In the genomic region with DNA sequence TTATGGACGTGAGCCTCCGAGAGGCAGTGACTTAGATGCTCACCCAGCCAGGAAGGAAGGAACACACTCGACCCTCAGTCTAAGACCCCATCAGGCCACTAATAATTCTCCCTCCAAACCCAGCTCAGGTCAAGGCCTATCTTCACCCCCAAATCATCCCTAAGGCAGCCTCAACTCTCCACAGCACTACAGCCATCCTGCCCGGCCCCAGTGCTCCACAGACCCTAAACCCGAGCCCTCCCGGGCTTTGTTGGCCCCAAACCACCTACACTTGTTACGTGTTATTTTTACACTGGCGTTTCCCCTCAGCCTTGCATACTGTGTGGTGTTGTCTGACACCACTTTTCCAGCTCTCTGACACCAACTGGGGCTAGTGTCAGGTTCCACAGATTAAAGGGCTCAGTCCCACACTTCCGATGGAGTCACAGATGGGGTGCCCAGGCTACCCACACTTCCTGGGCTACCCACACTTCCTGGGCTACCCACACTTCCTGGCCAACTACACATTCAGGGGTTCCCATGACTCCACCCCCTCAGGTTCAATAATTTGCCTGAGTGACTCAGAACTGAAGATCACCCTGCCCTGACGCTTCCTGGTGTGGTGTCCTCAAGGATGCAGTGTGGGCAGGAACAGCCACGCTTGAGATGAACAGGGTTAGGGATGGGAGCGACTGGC, we compare ENCODE assay signal across 8 cellular contexts. TPM values are rescaled to one million over a fixed set of nuclear protein-coding genes. Genes with fewer than 3 reads are reported as not detected.
DNase-seq lines count a peak whose midpoint lies in the region; ATAC-seq and TF ChIP-seq lines count a peak whose summit lies in the region.

No MANE protein-coding gene starts in this region.

- no peaks in the 10 kb centered on the region for H3K27me3 ChIP-seq in BLaER1 treated with 17β-estradiol and CSF1 and Interleukin-3, amounts not matched to agents 10 nM and 100 nM
- no peaks in the 10 kb centered on the region for H3K27me3 ChIP-seq in upper lobe of left lung

- WGBS in upper lobe of left lung, 2 donors: 79 to 80% methylated on average over 12 of the region's 12 CpGs

- peak overlapping the region; percentile 28 to 86 (median 74) for H3K27ac Mint-ChIP-seq in naive thymus-derived CD8-positive, alpha-beta T cell

- peaks cover 41 to 65% (median 57%) of the 10 kb centered on the region in 10 experiments for H3K4me1 ChIP-seq in BLaER1 treated with 17β-estradiol and CSF1 and Interleukin-3, amounts not matched to agents 10 nM and 100 nM
- H3K4me1 ChIP-seq in upper lobe of left lung: peaks cover 6 to 11% (median 6%) of the 10 kb centered on the region in 4 donors

- peak overlapping the region in 10 of 11 experiments; percentile 16 to 57 (median 42); a peak in 15 of 22 replicates for H3K9ac ChIP-seq in BLaER1 treated with 17β-estradiol and CSF1 and Interleukin-3, amounts not matched to agents 10 nM and 100 nM

- no peak overlapping the region for H3K4me3 ChIP-seq in BLaER1 treated with 17β-estradiol and CSF1 and Interleukin-3, amounts not matched to agents 10 nM and 100 nM
- no peak overlapping the region for H3K4me3 ChIP-seq in upper lobe of left lung

- peaks cover 21 to 61% (median 53%) of the 10 kb centered on the region in 4 donors for H3K4me1 Mint-ChIP-seq in naive thymus-derived CD8-positive, alpha-beta T cell

- TF ChIP-seq EP300 in upper lobe of left lung (IDR thresholded peaks at IDR 0.05): no peak

- DNase-seq in activated T-cell treated with anti-CD3 and anti-CD28 coated beads for 24 hours (ENCODE audit: low read depth) (peak; percentile 68), upper lobe of left lung (no peak), SHP77 treated with DMSO at 0.1 percent for 48 hours (lab: John Stamatoyannopoulos, UW) (no peak), dermis blood vessel endothelial cell (no peak)
- DNase-seq in naive thymus-derived CD8-positive, alpha-beta T cell: peak in 4 of 10 donors; percentile 15 to 50 (median 34)

- no peaks in the 10 kb centered on the region for H3K9me3 Mint-ChIP-seq in naive thymus-derived CD8-positive, alpha-beta T cell

- peaks cover 0 to 46% (median 10%) of the 10 kb centered on the region in 3 donors for H3K36me3 Mint-ChIP-seq in naive thymus-derived CD8-positive, alpha-beta T cell

- peak overlapping the region in 9 of 10 donors; percentile 36 to 77 (median 62) for H3K4me3 Mint-ChIP-seq in naive thymus-derived CD8-positive, alpha-beta T cell

- TF ChIP-seq CTCF in upper lobe of left lung (IDR thresholded peaks at IDR 0.05): no peak

- peaks cover 26 to 91% (median 66%) of the 10 kb centered on the region in 11 experiments; a peak in 21 of 22 replicates for H4K20me1 ChIP-seq in BLaER1 treated with 17β-estradiol and CSF1 and Interleukin-3, amounts not matched to agents 10 nM and 100 nM

- peak; percentile 90 for ATAC-seq in GM19463 (IDR thresholded peaks at IDR 0.05; ENCODE audit: unreplicated experiment)
- ATAC-seq in HG03558 (IDR thresholded peaks at IDR 0.05; ENCODE audit: extremely low read depth, unreplicated experiment): peak; percentile 80
- peak; percentile 51 to 70 for ATAC-seq in naive thymus-derived CD8-positive, alpha-beta T cell
- ATAC-seq in upper lobe of left lung (ENCODE audit: low FRiP score in 2 of 2): no peak

- H3K27me3 Mint-ChIP-seq in naive thymus-derived CD8-positive, alpha-beta T cell: no peaks in the 10 kb centered on the region

- peak overlapping the region; percentile 60 to 83 (median 71) for H3K4me2 ChIP-seq in BLaER1 treated with 17β-estradiol and CSF1 and Interleukin-3, amounts not matched to agents 10 nM and 100 nM

- H3K36me3 ChIP-seq in BLaER1 treated with 17β-estradiol and CSF1 and Interleukin-3, amounts not matched to agents 10 nM and 100 nM: peaks cover 62 to 83% (median 75%) of the 10 kb centered on the region in 11 experiments
- H3K36me3 ChIP-seq in upper lobe of left lung: peaks cover 27 to 93% (median 72%) of the 10 kb centered on the region in 4 donors

- POLR2A ChIA-PET in naive thymus-derived CD8-positive, alpha-beta T cell (lab: Charles Lee): interaction anchor here (0.6 kb wide), 1 partner anchor 411 kb away, joined by 3 read pairs; no protein-coding TSS in a partner anchor

- no peak for TF ChIP-seq POLR2A in upper lobe of left lung (IDR thresholded peaks at IDR 0.05)

- H3K27ac ChIP-seq in BLaER1 treated with 17β-estradiol and CSF1 and Interleukin-3, amounts not matched to agents 10 nM and 100 nM: peak overlapping the region in 9 of 11 experiments; percentile 27 to 66 (median 45); a peak in 17 of 22 replicates
- peak overlapping the region in 1 of 4 donors; percentile 27 for H3K27ac ChIP-seq in upper lobe of left lung

- no peaks in the 10 kb centered on the region for H3K9me3 ChIP-seq in BLaER1 treated with 17β-estradiol and CSF1 and Interleukin-3, amounts not matched to agents 10 nM and 100 nM (replicated peaks in 1 of 11)
- no peaks in the 10 kb centered on the region for H3K9me3 ChIP-seq in upper lobe of left lung

RNA-seq across cellular contexts. Expression of a gene that starts 25.3 kb away (rescaled TPM):
- 100 to 1,000 TPM; 108 to 116 TPM for total RNA-seq in naive thymus-derived CD8-positive, alpha-beta T cell
- polyA plus RNA-seq in naive thymus-derived CD8-positive, alpha-beta T cell: 10 to 100 TPM; 65.3 to 82.2 (median 75.7) TPM
- 100 to 1,000 TPM in 3 of 6 donors, 10 to 100 TPM in 3; 63.4 to 179 (median 109) TPM for total RNA-seq in upper lobe of left lung
- 111 and 116 TPM in 2 replicates for total RNA-seq in dermis blood vessel endothelial cell

RNA-seq across cellular contexts. Expression of a gene that starts 28.9 kb away (rescaled TPM):
- 10 to 100 TPM; 33.6 to 36.6 TPM for total RNA-seq in naive thymus-derived CD8-positive, alpha-beta T cell
- 10 to 100 TPM; 13.8 to 20.8 (median 19.0) TPM for polyA plus RNA-seq in naive thymus-derived CD8-positive, alpha-beta T cell
- total RNA-seq in upper lobe of left lung: 10 to 100 TPM; 35.5 to 59.7 (median 37.5) TPM
- 30.5 and 33.0 TPM in 2 replicates for total RNA-seq in dermis blood vessel endothelial cell

RNA-seq across cellular contexts. Expression of a gene that starts 52.9 kb away (rescaled TPM):
- 1 to 10 TPM; 8.7 to 8.9 TPM for total RNA-seq in naive thymus-derived CD8-positive, alpha-beta T cell
- polyA plus RNA-seq in naive thymus-derived CD8-positive, alpha-beta T cell: 1 to 10 TPM; 5.5 to 6.5 (median 6.2) TPM
- total RNA-seq in upper lobe of left lung (10 to 100 TPM; 11.5 to 39.0 (median 24.7) TPM), dermis blood vessel endothelial cell (49.2 and 62.1 TPM in 2 replicates)

Comparison
In these comparisons a context has a peak if more than half of its experiments do, and no peak if none do; other contexts are left out.
1. ATAC-seq: peak in GM19463 (single experiment), HG03558 (single experiment) and naive thymus-derived CD8-positive, alpha-beta T cell (2 of 2); none in upper lobe of left lung (0 of 2).